Comparison of ENCODE assay signal across 9 cellular contexts in genomic region chr2:172000696-172001361, GRCh38. TPM values are rescaled to one million over a fixed set of nuclear protein-coding genes. Genes with fewer than 3 reads are reported as not detected.
A peak's percentile ranks its signal among the peaks of the same experiment; 100 is the strongest.
DNase-seq lines count a peak whose midpoint lies in the region; ATAC-seq and TF ChIP-seq lines count a peak whose summit lies in the region.
"Had no signal": no experiment of that assay in that cellular context is flagged by ENCODE, and none has a peak within 500 bp of the region (broad histone marks: within the 10 kb centered on the region; RNA-seq: fewer than 3 reads in every experiment).

No MANE protein-coding gene starts in this region.

- no peak overlapping the region for H3K18ac ChIP-seq in neuronal stem cell (ENCODE audit: low read length)

- ATAC-seq in GM18519 (IDR thresholded peaks at IDR 0.05; ENCODE audit: low FRiP score, unreplicated experiment), result no peak

- intact Hi-C loops in vagina (cut with DNase I) (no loop called here), posterior cingulate gyrus (cut with DNase I) (loop anchor here (2.0 kb wide), 1 partner anchor 78 kb away; the partner anchor contains the start of gene HAT1)

- peak overlapping the region; percentile 81 for H3K4me3 ChIP-seq in NB4 (ENCODE audit: low read depth, low read length)
- peak overlapping the region; percentile 99 to 100 for H3K4me3 ChIP-seq in duodenal mucosa (ENCODE audit: low read depth in 1 of 2, low read length in 2 of 2)
- H3K4me3 ChIP-seq in neuronal stem cell (ENCODE audit: low read length in 2 of 2), result peak overlapping the region in 1 of 2 donors; percentile 79
- peak overlapping the region in 1 of 2 donors; percentile 76 for H3K4me3 ChIP-seq in vagina

- H3K27ac ChIP-seq in duodenal mucosa (ENCODE audit: low read depth, low read length) (no peak overlapping the region), neuronal stem cell (replicated peaks; ENCODE audit: low read length) (no peak overlapping the region), vagina (no peak overlapping the region)

- no peak overlapping the region for H2AK5ac ChIP-seq in neuronal stem cell (ENCODE audit: low read depth, low read length)

- H3K36me3 ChIP-seq in duodenal mucosa (ENCODE audit: control insufficient read depth in 1 of 2, insufficient read depth in 2 of 2, low read length in 2 of 2) (no peaks in the 10 kb centered on the region), neuronal stem cell (replicated peaks in 1 of 2; ENCODE audit: control insufficient read depth in 2 of 2, insufficient read depth in 2 of 2, low read length in 2 of 2) (no peaks in the 10 kb centered on the region), vagina (no peaks in the 10 kb centered on the region)

- TF ChIP-seq POLR2A in NB4 (IDR thresholded peaks at IDR 0.05; ENCODE audit: extremely low read depth, insufficient read length) (no peak), vagina (IDR thresholded peaks at IDR 0.05) (no peak)

- no peak overlapping the region for H2BK12ac ChIP-seq in neuronal stem cell (ENCODE audit: low read length)

- in situ Hi-C loops in G401 (cut with HindIII; ENCODE audit: low sequenced_read_pairs), result no loop called here

- no peak overlapping the region for H3K23ac ChIP-seq in neuronal stem cell (ENCODE audit: low read depth, low read length, poor library complexity)

- no peak overlapping the region for H4K91ac ChIP-seq in neuronal stem cell (ENCODE audit: low read depth, low read length, poor library complexity)

- H2BK5ac ChIP-seq in neuronal stem cell (ENCODE audit: low read length), result no peak overlapping the region

- H2AFZ ChIP-seq in neuronal stem cell (ENCODE audit: low read length), result peak overlapping the region; percentile 92

- WGBS in neuronal stem cell (ENCODE audit: extremely low coverage in 2 of 2, insufficient read length in 2 of 2, insufficient replicate concordance in 1 of 2), 2 donors, result no CpG with 5 or more reads among the region's 13 CpGs

- no peak overlapping the region for H3K4ac ChIP-seq in neuronal stem cell (ENCODE audit: low read length)

- peak; percentile 13 for DNase-seq in G401 (ENCODE audit: low spot score)
- peak; percentile 42 for DNase-seq in NB4 (ENCODE audit: low read depth)
- DNase-seq in neuronal stem cell (ENCODE audit: low spot score), result no peak
- no peak for DNase-seq in amniotic stem cell (lab: John Stamatoyannopoulos, UW)
- no peak for DNase-seq in vagina (ENCODE audit: extremely low spot score in 2 of 2)
- DNase-seq in posterior cingulate gyrus, result no peak
- DNase-seq: islet precursor cell had no signal

- H3K9me3 ChIP-seq in duodenal mucosa (ENCODE audit: control insufficient read depth in 1 of 2, low read length in 2 of 2) (no peaks in the 10 kb centered on the region), neuronal stem cell (replicated peaks in 1 of 2; ENCODE audit: control insufficient read depth in 2 of 2, insufficient read depth in 1 of 2, low read depth in 1 of 2, low read length in 2 of 2) (no peaks in the 10 kb centered on the region), vagina (no peaks in the 10 kb centered on the region)

- H2BK15ac ChIP-seq in neuronal stem cell (ENCODE audit: low read length), result no peak overlapping the region

- H3K9ac ChIP-seq in duodenal mucosa (ENCODE audit: low read depth in 1 of 2, low read length in 2 of 2) (no peak overlapping the region), neuronal stem cell (ENCODE audit: low read depth, low read length, poor library complexity) (no peak overlapping the region)

- H3K27me3 ChIP-seq in duodenal mucosa (ENCODE audit: control insufficient read depth in 1 of 2, insufficient read depth in 2 of 2, low read length in 2 of 2) (peaks cover 3 to 7% of the 10 kb centered on the region in 2 donors), neuronal stem cell (ENCODE audit: control insufficient read depth in 3 of 3, insufficient read depth in 3 of 3, low read depth in 1 of 3, low read length in 3 of 3) (peaks cover 2 to 17% (median 9%) of the 10 kb centered on the region in 3 experiments), vagina (no peaks in the 10 kb centered on the region)

- H3K79me1 ChIP-seq in neuronal stem cell (ENCODE audit: low read depth, low read length), result no peaks in the 10 kb centered on the region

- TF ChIP-seq CTCF in NB4 (IDR thresholded peaks at IDR 0.05; ENCODE audit: low read depth, low read length), result no peak
- no peak for TF ChIP-seq CTCF in vagina (IDR thresholded peaks at IDR 0.05)

- H3K14ac ChIP-seq in neuronal stem cell (ENCODE audit: low read length), result no peak overlapping the region

- H3K4me2 ChIP-seq in neuronal stem cell (ENCODE audit: insufficient read depth, low read length, poor library complexity, severe bottlenecking), result peak overlapping the region; percentile 69

- H4K8ac ChIP-seq in neuronal stem cell (ENCODE audit: low read depth, low read length), result no peak overlapping the region

- H3K4me1 ChIP-seq in duodenal mucosa (ENCODE audit: control insufficient read depth in 1 of 2, insufficient read depth in 2 of 2, low read length in 2 of 2) (peaks cover 5 to 16% of the 10 kb centered on the region in 2 donors), neuronal stem cell (ENCODE audit: control insufficient read depth in 2 of 2, insufficient read depth in 1 of 2, low read depth in 1 of 2, low read length in 2 of 2) (peaks cover 0 to 3% of the 10 kb centered on the region in 2 donors), vagina (peaks cover 16% of the 10 kb centered on the region)

- no peak overlapping the region for H2BK120ac ChIP-seq in neuronal stem cell (ENCODE audit: low read depth, low read length)

RNA-seq across cellular contexts. Expression of gene METAP1D, which starts 1.1 kb away (rescaled TPM):
- total RNA-seq in G401 (2014; rRNA removed; shearing (Covaris generic)), result 6.5 and 63.2 TPM in 2 replicates
- polyA plus RNA-seq in neuronal stem cell (2013, experiment 1 of 2), result 4.7 TPM
- 4.0 TPM for polyA plus RNA-seq in neuronal stem cell (2013, experiment 2 of 2)
- total RNA-seq in vagina, result 8.8 TPM

Comparison
In these comparisons a context has a peak if more than half of its experiments do, and no peak if none do; other contexts are left out.
1. DNase-seq: peak in G401 (single experiment) and NB4 (single experiment); none in neuronal stem cell (single experiment), amniotic stem cell (single experiment), vagina (0 of 2) and posterior cingulate gyrus (0 of 10).